In the genomic region with DNA sequence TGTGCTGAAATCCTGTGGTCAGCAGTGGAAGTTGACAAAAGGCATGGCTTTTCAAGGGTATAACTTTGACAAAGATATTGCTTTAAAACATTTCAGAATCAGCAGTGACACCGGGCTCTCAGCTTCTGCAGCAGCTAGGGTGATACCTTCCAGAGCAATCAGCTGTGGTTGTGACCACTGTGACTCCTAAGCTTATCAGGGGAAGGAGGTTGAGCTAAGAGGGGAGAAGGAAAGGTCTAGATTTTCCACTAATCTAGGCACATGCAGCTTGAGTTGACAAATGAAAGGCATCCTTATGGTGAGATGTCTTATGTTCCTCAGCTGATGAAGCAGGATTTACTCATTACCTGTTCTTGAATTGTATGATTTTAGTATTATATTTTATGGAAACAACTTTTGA, we compare ENCODE assay signal across 17 cellular contexts.
"Had no signal": no experiment of that assay in that cellular context is flagged by ENCODE, and none has a peak within 500 bp of the region (broad histone marks: within the 10 kb centered on the region; RNA-seq: fewer than 3 reads in every experiment).

No MANE protein-coding gene starts in this region.

- H3K9me3 ChIP-seq: colonic mucosa, ovary, testis, tibial nerve had no signal

- H2AFZ ChIP-seq: hepatocyte had no signal

- DNase-seq: colonic mucosa; dermis blood vessel endothelial cell; foreskin keratinocyte; kidney glomerular epithelial cell; mammary epithelial cell; naive thymus-derived CD8-positive, alpha-beta T cell; ovary; right cardiac atrium; small intestine; stimulated activated CD4-positive, alpha-beta T cell treated with anti-CD3 and anti-CD28 coated beads, Interleukin-4, amount 100 ng/mL, for 1 hour; stimulated activated CD8-positive, alpha-beta memory T cell treated with anti-CD3 and anti-CD28 coated beads, Interleukin-4, amount 100 ng/mL, for 48 hours; testis had no signal

- H3K4me3 Mint-ChIP-seq: naive thymus-derived CD8-positive, alpha-beta T cell; neural crest cell; stimulated activated effector memory CD8-positive, alpha-beta T cell treated with anti-CD3 and anti-CD28 coated beads, Interleukin-12 subunit alpha, Interleukin-12 subunit beta, amount 100 ng/mL, for 72 hours; stimulated activated naive CD8-positive, alpha-beta T cell treated with anti-CD3 and anti-CD28 coated beads, Interleukin-15, Interleukin-2, amounts not matched to agents 100 ng/mL and 50 ng/mL, for 24 hours had no signal

- H3K4me1 ChIP-seq: colonic mucosa, foreskin keratinocyte, testis, tibial nerve had no signal

- ATAC-seq: foreskin keratinocyte; naive thymus-derived CD8-positive, alpha-beta T cell; right cardiac atrium; stimulated activated effector memory CD8-positive, alpha-beta T cell treated with anti-CD3 and anti-CD28 coated beads, Interleukin-12 subunit alpha, Interleukin-12 subunit beta, amount 100 ng/mL, for 72 hours had no signal

- H3K27ac ChIP-seq: colonic mucosa, foreskin keratinocyte, hepatocyte, ovary, testis, tibial nerve had no signal

- H3K4me2 ChIP-seq: hepatocyte had no signal

- H3K4me3 ChIP-seq: colonic mucosa, hepatocyte, ovary, testis, tibial nerve had no signal

- H3K27ac Mint-ChIP-seq: stimulated activated effector memory CD8-positive, alpha-beta T cell treated with anti-CD3 and anti-CD28 coated beads, Interleukin-12 subunit alpha, Interleukin-12 subunit beta, amount 100 ng/mL, for 72 hours; stimulated activated naive CD8-positive, alpha-beta T cell treated with anti-CD3 and anti-CD28 coated beads, Interleukin-15, Interleukin-2, amounts not matched to agents 100 ng/mL and 50 ng/mL, for 24 hours had no signal

- FAIRE-seq: small intestine had no signal

- H3K79me2 ChIP-seq: hepatocyte had no signal

- H3K27me3 ChIP-seq: colonic mucosa, foreskin keratinocyte, hepatocyte, ovary, testis, tibial nerve had no signal

- H3K36me3 Mint-ChIP-seq: naive thymus-derived CD8-positive, alpha-beta T cell; stimulated activated effector memory CD8-positive, alpha-beta T cell treated with anti-CD3 and anti-CD28 coated beads, Interleukin-12 subunit alpha, Interleukin-12 subunit beta, amount 100 ng/mL, for 72 hours had no signal

- H3K27me3 Mint-ChIP-seq: stimulated activated naive CD8-positive, alpha-beta T cell treated with anti-CD3 and anti-CD28 coated beads, Interleukin-15, Interleukin-2, amounts not matched to agents 100 ng/mL and 50 ng/mL, for 24 hours had no signal

- H3K36me3 ChIP-seq: colonic mucosa, ovary, tibial nerve had no signal

- H3K4me1 Mint-ChIP-seq: naive thymus-derived CD8-positive, alpha-beta T cell; stimulated activated effector memory CD8-positive, alpha-beta T cell treated with anti-CD3 and anti-CD28 coated beads, Interleukin-12 subunit alpha, Interleukin-12 subunit beta, amount 100 ng/mL, for 72 hours had no signal

- H3K9me3 Mint-ChIP-seq: naive thymus-derived CD8-positive, alpha-beta T cell; neural crest cell; stimulated activated effector memory CD8-positive, alpha-beta T cell treated with anti-CD3 and anti-CD28 coated beads, Interleukin-12 subunit alpha, Interleukin-12 subunit beta, amount 100 ng/mL, for 72 hours; stimulated activated naive CD8-positive, alpha-beta T cell treated with anti-CD3 and anti-CD28 coated beads, Interleukin-15, Interleukin-2, amounts not matched to agents 100 ng/mL and 50 ng/mL, for 24 hours had no signal
